Comparison of ENCODE assay signal across 1 cellular context in the genomic region with DNA sequence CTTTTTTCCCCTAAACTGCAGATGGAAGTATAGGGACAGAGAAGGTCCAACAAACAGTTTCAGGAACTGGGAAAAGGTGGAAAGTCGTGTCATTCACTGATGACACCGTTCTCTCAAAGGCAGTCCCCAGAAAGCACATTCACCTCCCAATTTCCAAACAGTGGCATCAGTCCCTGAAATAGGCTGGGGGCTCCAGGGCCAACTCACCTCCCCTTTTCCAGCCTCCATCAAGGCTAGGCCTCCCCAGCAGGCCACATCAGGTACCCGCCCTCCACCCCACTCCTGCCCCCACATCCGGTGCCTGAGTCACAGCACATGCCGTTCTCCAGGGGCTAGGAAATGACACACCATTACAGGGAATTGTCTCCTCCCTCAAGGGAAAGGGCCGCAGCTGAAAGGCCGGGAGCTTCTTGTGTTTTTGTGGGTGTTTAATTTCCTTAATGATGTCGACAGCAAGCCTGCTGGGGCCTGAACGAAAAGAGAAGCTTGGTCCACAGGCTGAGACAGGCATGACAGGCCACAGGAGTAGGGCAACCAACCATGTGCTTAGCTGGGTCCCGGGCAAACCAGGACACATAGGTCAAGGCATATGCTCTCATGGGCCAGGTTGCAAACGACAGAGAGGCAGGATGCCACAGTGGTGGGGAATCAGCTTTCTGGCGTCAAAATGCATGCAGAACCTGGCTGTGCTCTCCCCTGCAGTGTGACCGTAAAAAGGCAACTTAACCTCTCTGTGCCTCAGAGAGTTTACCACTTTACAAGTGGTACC.
TF ChIP-seq lines count a peak whose summit lies in the region.

No MANE protein-coding gene starts in this region.

TF ChIP-seq in K562, 482 proteins besides CTCF, POLR2A, EP300 and RAD21 (continued from another document and continues in another):
- 0 out of 2 replicates have a peak, but pooled peaks have one; percentile 50 for TF ChIP-seq POLR2AphosphoS2 (IDR thresholded peaks at IDR 0.05; ENCODE audit: low read length)
- peak; percentile 40 for TF ChIP-seq CBFA2T3 (IDR thresholded peaks at IDR 0.05)
- TF ChIP-seq, protein P1, sequence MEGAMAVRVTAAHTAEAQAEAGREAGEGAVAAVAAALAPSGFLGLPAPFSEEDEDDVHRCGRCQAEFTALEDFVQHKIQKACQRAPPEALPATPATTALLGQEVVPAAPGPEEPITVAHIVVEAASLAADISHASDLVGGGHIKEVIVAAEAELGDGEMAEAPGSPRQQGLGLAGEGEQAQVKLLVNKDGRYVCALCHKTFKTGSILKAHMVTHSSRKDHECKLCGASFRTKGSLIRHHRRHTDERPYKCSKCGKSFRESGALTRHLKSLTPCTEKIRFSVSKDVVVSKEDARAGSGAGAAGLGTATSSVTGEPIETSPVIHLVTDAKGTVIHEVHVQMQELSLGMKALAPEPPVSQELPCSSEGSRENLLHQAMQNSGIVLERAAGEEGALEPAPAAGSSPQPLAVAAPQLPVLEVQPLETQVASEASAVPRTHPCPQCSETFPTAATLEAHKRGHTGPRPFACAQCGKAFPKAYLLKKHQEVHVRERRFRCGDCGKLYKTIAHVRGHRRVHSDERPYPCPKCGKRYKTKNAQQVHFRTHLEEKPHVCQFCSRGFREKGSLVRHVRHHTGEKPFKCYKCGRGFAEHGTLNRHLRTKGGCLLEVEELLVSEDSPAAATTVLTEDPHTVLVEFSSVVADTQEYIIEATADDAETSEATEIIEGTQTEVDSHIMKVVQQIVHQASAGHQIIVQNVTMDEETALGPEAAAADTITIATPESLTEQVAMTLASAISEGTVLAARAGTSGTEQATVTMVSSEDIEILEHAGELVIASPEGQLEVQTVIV (CRISPR knock-in tag; IDR thresholded peaks at IDR 0.05; ENCODE audit: borderline replicate concordance) = no peak
- TF ChIP-seq UBTF (IDR thresholded peaks at IDR 0.05; ENCODE audit: borderline replicate concordance in 1 of 2, low read depth in 2 of 2, low read length in 2 of 2) = peak; percentile 61 to 79; a peak in 3 of 4 replicates
- peak; percentile 51; the same call in 1 of the 2 replicates for TF ChIP-seq ZEB2 (IDR thresholded peaks at IDR 0.05)
- TF ChIP-seq, protein P2, sequence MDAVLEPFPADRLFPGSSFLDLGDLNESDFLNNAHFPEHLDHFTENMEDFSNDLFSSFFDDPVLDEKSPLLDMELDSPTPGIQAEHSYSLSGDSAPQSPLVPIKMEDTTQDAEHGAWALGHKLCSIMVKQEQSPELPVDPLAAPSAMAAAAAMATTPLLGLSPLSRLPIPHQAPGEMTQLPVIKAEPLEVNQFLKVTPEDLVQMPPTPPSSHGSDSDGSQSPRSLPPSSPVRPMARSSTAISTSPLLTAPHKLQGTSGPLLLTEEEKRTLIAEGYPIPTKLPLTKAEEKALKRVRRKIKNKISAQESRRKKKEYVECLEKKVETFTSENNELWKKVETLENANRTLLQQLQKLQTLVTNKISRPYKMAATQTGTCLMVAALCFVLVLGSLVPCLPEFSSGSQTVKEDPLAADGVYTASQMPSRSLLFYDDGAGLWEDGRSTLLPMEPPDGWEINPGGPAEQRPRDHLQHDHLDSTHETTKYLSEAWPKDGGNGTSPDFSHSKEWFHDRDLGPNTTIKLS (IDR thresholded peaks at IDR 0.05; ENCODE audit: borderline replicate concordance, low read depth) = peak; percentile 38; the same call in 1 of the 2 replicates
- TF ChIP-seq, protein P3, sequence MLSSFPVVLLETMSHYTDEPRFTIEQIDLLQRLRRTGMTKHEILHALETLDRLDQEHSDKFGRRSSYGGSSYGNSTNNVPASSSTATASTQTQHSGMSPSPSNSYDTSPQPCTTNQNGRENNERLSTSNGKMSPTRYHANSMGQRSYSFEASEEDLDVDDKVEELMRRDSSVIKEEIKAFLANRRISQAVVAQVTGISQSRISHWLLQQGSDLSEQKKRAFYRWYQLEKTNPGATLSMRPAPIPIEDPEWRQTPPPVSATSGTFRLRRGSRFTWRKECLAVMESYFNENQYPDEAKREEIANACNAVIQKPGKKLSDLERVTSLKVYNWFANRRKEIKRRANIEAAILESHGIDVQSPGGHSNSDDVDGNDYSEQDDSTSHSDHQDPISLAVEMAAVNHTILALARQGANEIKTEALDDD (IDR thresholded peaks at IDR 0.05) = peak; percentile 9; the same call in 1 of the 2 replicates
- TF ChIP-seq XRCC3 (IDR thresholded peaks at IDR 0.05) = no peak
- TF ChIP-seq HNRNPL (IDR thresholded peaks at IDR 0.05; ENCODE audit: low read depth, low read length) = no peak
- TF ChIP-seq, protein P4, sequence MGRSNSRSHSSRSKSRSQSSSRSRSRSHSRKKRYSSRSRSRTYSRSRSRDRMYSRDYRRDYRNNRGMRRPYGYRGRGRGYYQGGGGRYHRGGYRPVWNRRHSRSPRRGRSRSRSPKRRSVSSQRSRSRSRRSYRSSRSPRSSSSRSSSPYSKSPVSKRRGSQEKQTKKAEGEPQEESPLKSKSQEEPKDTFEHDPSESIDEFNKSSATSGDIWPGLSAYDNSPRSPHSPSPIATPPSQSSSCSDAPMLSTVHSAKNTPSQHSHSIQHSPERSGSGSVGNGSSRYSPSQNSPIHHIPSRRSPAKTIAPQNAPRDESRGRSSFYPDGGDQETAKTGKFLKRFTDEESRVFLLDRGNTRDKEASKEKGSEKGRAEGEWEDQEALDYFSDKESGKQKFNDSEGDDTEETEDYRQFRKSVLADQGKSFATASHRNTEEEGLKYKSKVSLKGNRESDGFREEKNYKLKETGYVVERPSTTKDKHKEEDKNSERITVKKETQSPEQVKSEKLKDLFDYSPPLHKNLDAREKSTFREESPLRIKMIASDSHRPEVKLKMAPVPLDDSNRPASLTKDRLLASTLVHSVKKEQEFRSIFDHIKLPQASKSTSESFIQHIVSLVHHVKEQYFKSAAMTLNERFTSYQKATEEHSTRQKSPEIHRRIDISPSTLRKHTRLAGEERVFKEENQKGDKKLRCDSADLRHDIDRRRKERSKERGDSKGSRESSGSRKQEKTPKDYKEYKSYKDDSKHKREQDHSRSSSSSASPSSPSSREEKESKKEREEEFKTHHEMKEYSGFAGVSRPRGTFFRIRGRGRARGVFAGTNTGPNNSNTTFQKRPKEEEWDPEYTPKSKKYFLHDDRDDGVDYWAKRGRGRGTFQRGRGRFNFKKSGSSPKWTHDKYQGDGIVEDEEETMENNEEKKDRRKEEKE (IDR thresholded peaks at IDR 0.05; ENCODE audit: borderline replicate concordance in 1 of 2, control insufficient read depth in 1 of 2, low read depth in 2 of 2, low read length in 1 of 2) = 0 out of 4 replicates have a peak, but pooled peaks of 1 of the 2 experiments have one; percentile 46
- TF ChIP-seq DMBX1 (CRISPR knock-in tag; IDR thresholded peaks at IDR 0.05; ENCODE audit: borderline replicate concordance) = peak; percentile 89; the same call in 1 of the 2 replicates
- TF ChIP-seq SMARCC2 (IDR thresholded peaks at IDR 0.05; ENCODE audit: low read depth) = peak; percentile 60; the same call in 1 of the 2 replicates
- peak; percentile 27 for TF ChIP-seq FOS (IDR thresholded peaks at IDR 0.05; ENCODE audit: extremely low read depth, insufficient read length)
- no peak for TF ChIP-seq HEY1 (CRISPR knock-in tag; IDR thresholded peaks at IDR 0.05; ENCODE audit: borderline replicate concordance)
- no peak for TF ChIP-seq KAT8 (IDR thresholded peaks at IDR 0.05; ENCODE audit: low read depth)
- 0 out of 2 replicates have a peak, but pooled peaks have one; percentile 16 for TF ChIP-seq ZNF830 (CRISPR knock-in tag; IDR thresholded peaks at IDR 0.05)
- peak; percentile 89 for TF ChIP-seq ZNF589 (CRISPR knock-in tag; IDR thresholded peaks at IDR 0.05; ENCODE audit: low read depth)
- peak; percentile 26 for TF ChIP-seq CCNT2 (IDR thresholded peaks at IDR 0.05; ENCODE audit: borderline replicate concordance, extremely low read depth, insufficient read length, low read depth, low read length)
- TF ChIP-seq JUN (IDR thresholded peaks at IDR 0.05; ENCODE audit: borderline replicate concordance, low read depth, low read length) = peak; percentile 88
- TF ChIP-seq JUN (CRISPR knock-in tag; IDR thresholded peaks at IDR 0.05; ENCODE audit: borderline replicate concordance) = no peak
- peak; percentile 20; the same call in 1 of the 2 replicates for TF ChIP-seq ESRRA (IDR thresholded peaks at IDR 0.05; ENCODE audit: borderline replicate concordance, low read depth)
- TF ChIP-seq MYC (IDR thresholded peaks at IDR 0.05; ENCODE audit: low read depth, low read length) = peak; percentile 93
- TF ChIP-seq MYC (CRISPR knock-in tag; IDR thresholded peaks at IDR 0.05; ENCODE audit: borderline replicate concordance, low read depth) = peak; percentile 16; the same call in 1 of the 2 replicates
- TF ChIP-seq ARID3A (IDR thresholded peaks at IDR 0.05; ENCODE audit: borderline replicate concordance, low read depth, low read length) = 0 out of 2 replicates have a peak, but pooled peaks have one; percentile 16
- 0 out of 2 replicates have a peak, but pooled peaks have one; percentile 66 for TF ChIP-seq CTBP1 (IDR thresholded peaks at IDR 0.05; ENCODE audit: borderline replicate concordance)
- TF ChIP-seq, protein P5, sequence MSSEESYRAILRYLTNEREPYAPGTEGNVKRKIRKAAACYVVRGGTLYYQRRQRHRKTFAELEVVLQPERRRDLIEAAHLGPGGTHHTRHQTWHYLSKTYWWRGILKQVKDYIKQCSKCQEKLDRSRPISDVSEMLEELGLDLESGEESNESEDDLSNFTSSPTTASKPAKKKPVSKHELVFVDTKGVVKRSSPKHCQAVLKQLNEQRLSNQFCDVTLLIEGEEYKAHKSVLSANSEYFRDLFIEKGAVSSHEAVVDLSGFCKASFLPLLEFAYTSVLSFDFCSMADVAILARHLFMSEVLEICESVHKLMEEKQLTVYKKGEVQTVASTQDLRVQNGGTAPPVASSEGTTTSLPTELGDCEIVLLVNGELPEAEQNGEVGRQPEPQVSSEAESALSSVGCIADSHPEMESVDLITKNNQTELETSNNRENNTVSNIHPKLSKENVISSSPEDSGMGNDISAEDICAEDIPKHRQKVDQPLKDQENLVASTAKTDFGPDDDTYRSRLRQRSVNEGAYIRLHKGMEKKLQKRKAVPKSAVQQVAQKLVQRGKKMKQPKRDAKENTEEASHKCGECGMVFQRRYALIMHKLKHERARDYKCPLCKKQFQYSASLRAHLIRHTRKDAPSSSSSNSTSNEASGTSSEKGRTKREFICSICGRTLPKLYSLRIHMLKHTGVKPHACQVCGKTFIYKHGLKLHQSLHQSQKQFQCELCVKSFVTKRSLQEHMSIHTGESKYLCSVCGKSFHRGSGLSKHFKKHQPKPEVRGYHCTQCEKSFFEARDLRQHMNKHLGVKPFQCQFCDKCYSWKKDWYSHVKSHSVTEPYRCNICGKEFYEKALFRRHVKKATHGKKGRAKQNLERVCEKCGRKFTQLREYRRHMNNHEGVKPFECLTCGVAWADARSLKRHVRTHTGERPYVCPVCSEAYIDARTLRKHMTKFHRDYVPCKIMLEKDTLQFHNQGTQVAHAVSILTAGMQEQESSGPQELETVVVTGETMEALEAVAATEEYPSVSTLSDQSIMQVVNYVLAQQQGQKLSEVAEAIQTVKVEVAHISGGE (CRISPR knock-in tag; IDR thresholded peaks at IDR 0.05) = peak in 2 of 3 experiments; percentile 5 to 72; a peak in 3 of 6 replicates
- peak; percentile 27 for TF ChIP-seq KDM5B (IDR thresholded peaks at IDR 0.05; ENCODE audit: insufficient replicate concordance, low read depth, low read length)
- TF ChIP-seq SMARCA4 (IDR thresholded peaks at IDR 0.05) = peak; percentile 82
- no peak for TF ChIP-seq ATF1 (CRISPR knock-in tag; IDR thresholded peaks at IDR 0.05)
- TF ChIP-seq ATF1 (tag; IDR thresholded peaks at IDR 0.05) = 0 out of 2 replicates have a peak, but pooled peaks have one; percentile 4
- TF ChIP-seq, protein P6, sequence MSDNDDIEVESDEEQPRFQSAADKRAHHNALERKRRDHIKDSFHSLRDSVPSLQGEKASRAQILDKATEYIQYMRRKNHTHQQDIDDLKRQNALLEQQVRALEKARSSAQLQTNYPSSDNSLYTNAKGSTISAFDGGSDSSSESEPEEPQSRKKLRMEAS (CRISPR knock-in tag; IDR thresholded peaks at IDR 0.05) = peak; percentile 85
- peak; percentile 9; the same call in 1 of the 2 replicates for TF ChIP-seq ZNF311 (CRISPR knock-in tag; IDR thresholded peaks at IDR 0.05)
- peak; percentile 83 for TF ChIP-seq L3MBTL2 (IDR thresholded peaks at IDR 0.05)
- TF ChIP-seq CHD1 (IDR thresholded peaks at IDR 0.05; ENCODE audit: low read length) = peak; percentile 14
- TF ChIP-seq HNRNPK (IDR thresholded peaks at IDR 0.05; ENCODE audit: low read depth, low read length, poor library complexity, severe bottlenecking) = no peak
- peak; percentile 70 for TF ChIP-seq RNF2 (IDR thresholded peaks at IDR 0.05)
- TF ChIP-seq CXXC5 (CRISPR knock-in tag; IDR thresholded peaks at IDR 0.05) = peak; percentile 61
- no peak for TF ChIP-seq WHSC1 (IDR thresholded peaks at IDR 0.05; ENCODE audit: low read length)
- 0 out of 2 replicates have a peak, but pooled peaks have one; percentile 32 for TF ChIP-seq ZNF707 (CRISPR knock-in tag; conservative IDR thresholded peaks at IDR 0.05)
- TF ChIP-seq STAT5B (CRISPR knock-in tag; IDR thresholded peaks at IDR 0.05) = no peak
- no peak for TF ChIP-seq ZNF133 (CRISPR knock-in tag; IDR thresholded peaks at IDR 0.05)
- TF ChIP-seq YY1 (IDR thresholded peaks at IDR 0.05; ENCODE audit: borderline replicate concordance in 1 of 3, control insufficient read depth in 1 of 3, extremely low read depth in 1 of 3, insufficient read depth in 3 of 3, insufficient read length in 1 of 3, insufficient replicate concordance in 2 of 3, low read depth in 1 of 3, low read length in 2 of 3) = peak in 2 of 3 experiments; percentile 56 to 79
